In genomic region chr7:95245828-95246227, GRCh38 we compare ENCODE assay signal across 19 cellular contexts.
DNase-seq lines count a peak whose midpoint lies in the region; ATAC-seq and TF ChIP-seq lines count a peak whose summit lies in the region.
"Had no signal": no experiment of that assay in that cellular context is flagged by ENCODE, and none has a peak within 500 bp of the region (broad histone marks: within the 10 kb centered on the region; RNA-seq: fewer than 3 reads in every experiment).

No MANE protein-coding gene starts in this region.

- H3K9me3 Mint-ChIP-seq in WTC11 (no peaks in the 10 kb centered on the region), nephron (no peaks in the 10 kb centered on the region), HFFc6 (no peaks in the 10 kb centered on the region)
- H3K9me3 Mint-ChIP-seq: IgD-negative memory B cell had no signal

- DNase-seq in WTC11 (ENCODE audit: low spot score): no peak
- peak; percentile 9 for DNase-seq in iPS DF 19.7 (ENCODE audit: low read depth, low spot score)
- peak; percentile 34 for DNase-seq in superior temporal gyrus (ENCODE audit: extremely low spot score)
- DNase-seq in HFFc6: no peak
- no peak for DNase-seq in GM10266 (ENCODE audit: extremely low spot score)
- DNase-seq in NCI-H510A treated with DMSO at 0.1 percent for 48 hours (lab: John Stamatoyannopoulos, UW): no peak
- DNase-seq: CD4-positive, CD25-positive, alpha-beta regulatory T cell; COR-L47; DMS79; Karpas-422; MV-4-11; NCI-H1105 treated with DMSO at 0.1 percent for 48 hours; NCI-H187; NCI-H446 treated with DMSO at 0.1 percent for 48 hours; PC-9; SHP77 treated with DMSO at 0.1 percent for 48 hours had no signal

- H3K36me3 Mint-ChIP-seq in WTC11 (no peaks in the 10 kb centered on the region), nephron (ENCODE audit: low read depth) (no peaks in the 10 kb centered on the region), HFFc6 (ENCODE audit: low read depth) (no peaks in the 10 kb centered on the region)
- H3K36me3 Mint-ChIP-seq: CD4-positive, CD25-positive, alpha-beta regulatory T cell; IgD-negative memory B cell had no signal

- TF ChIP-seq CTCF in WTC11 (IDR thresholded peaks at IDR 0.05) (no peak), nephron (IDR thresholded peaks at IDR 0.05; ENCODE audit: unreplicated experiment in 3 of 3) (no peak), HFFc6 (IDR thresholded peaks at IDR 0.05) (no peak), GM10266 (IDR thresholded peaks at IDR 0.05; ENCODE audit: control insufficient read depth, insufficient read depth, low read depth, missing control alignments) (no peak)

- H3K4me3 Mint-ChIP-seq in WTC11: no peak overlapping the region
- no peak overlapping the region for H3K4me3 Mint-ChIP-seq in nephron
- H3K4me3 Mint-ChIP-seq in HFFc6: no peak overlapping the region
- H3K4me3 Mint-ChIP-seq: CD4-positive, CD25-positive, alpha-beta regulatory T cell; IgD-negative memory B cell had no signal

- POLR2A ChIA-PET in WTC11 (lab: Charles Lee): no interaction called here

- H3K4me1 Mint-ChIP-seq in WTC11 (peaks cover 24% of the 10 kb centered on the region), nephron (peaks cover 31% of the 10 kb centered on the region), HFFc6 (ENCODE audit: low read depth) (peaks cover 6% of the 10 kb centered on the region; the same call in 1 of the 2 replicates)
- H3K4me1 Mint-ChIP-seq: CD4-positive, CD25-positive, alpha-beta regulatory T cell had no signal

- CTCF ChIA-PET in WTC11 (lab: Charles Lee): interaction anchor here (1.2 to 1.7 kb wide), 3 partner anchors 48 to 233 kb away, joined by 4 to 7 read pairs (median 6); partner anchors contain the start of gene PON1

- no peaks in the 10 kb centered on the region for H3K27me3 Mint-ChIP-seq in WTC11 (ENCODE audit: low read depth)
- no peaks in the 10 kb centered on the region for H3K27me3 Mint-ChIP-seq in nephron (ENCODE audit: low read depth)
- peaks cover 2% of the 10 kb centered on the region for H3K27me3 Mint-ChIP-seq in HFFc6 (ENCODE audit: insufficient read depth)
- H3K27me3 Mint-ChIP-seq: CD4-positive, CD25-positive, alpha-beta regulatory T cell had no signal

- H3K27ac Mint-ChIP-seq in WTC11 (no peak overlapping the region), nephron (peak overlapping the region; percentile 64 to 89 (median 71)), HFFc6 (no peak overlapping the region)
- H3K27ac Mint-ChIP-seq: CD4-positive, CD25-positive, alpha-beta regulatory T cell had no signal

- ATAC-seq in WTC11 (peak; percentile 84), HG02623 (IDR thresholded peaks at IDR 0.05; ENCODE audit: unreplicated experiment) (no peak)

TF ChIP-seq in WTC11, 78 proteins besides CTCF, POLR2A, EP300 and RAD21:
- TF ChIP-seq SMAD3 (CRISPR knock-in tag; IDR thresholded peaks at IDR 0.05; ENCODE audit: borderline replicate concordance): no peak
- no peak for TF ChIP-seq ESRRA (CRISPR knock-in tag; IDR thresholded peaks at IDR 0.05; ENCODE audit: borderline replicate concordance)
- no peak for TF ChIP-seq NR3C1 (CRISPR knock-in tag; conservative IDR thresholded peaks at IDR 0.05; ENCODE audit: low read depth)

Comparison
In these comparisons a context has a peak if more than half of its experiments do, and no peak if none do; other contexts are left out.
1. DNase-seq: peak in iPS DF 19.7 (single experiment) and superior temporal gyrus (single experiment); none in WTC11 (single experiment), HFFc6 (single experiment), GM10266 (single experiment) and NCI-H510A treated with DMSO at 0.1 percent for 48 hours (single experiment).
2. H3K27ac Mint-ChIP-seq: peak in nephron (3 of 3); none in WTC11 (single experiment) and HFFc6 (single experiment).